Comparison of ENCODE assay signal across 1 cellular context in the genomic region with DNA sequence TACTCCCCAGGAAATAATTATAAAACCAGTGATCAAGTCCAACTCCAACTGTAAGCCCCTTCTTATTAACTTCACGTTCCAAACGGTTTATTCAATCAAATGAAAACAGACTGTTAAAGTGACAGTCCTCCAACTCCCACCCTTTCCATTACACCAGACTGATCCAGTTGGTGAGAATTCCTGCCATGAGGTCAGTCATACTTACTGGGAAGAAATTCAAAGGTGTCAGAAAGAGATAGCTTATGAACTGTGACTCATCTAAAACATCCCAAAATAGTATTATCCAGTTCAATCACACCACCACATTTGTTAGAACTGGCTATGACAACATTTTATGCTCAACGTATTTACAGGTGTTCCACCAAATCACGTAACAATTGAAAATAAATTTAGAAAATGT.
TF ChIP-seq lines count a peak whose summit lies in the region.

No MANE protein-coding gene starts in this region.

TF ChIP-seq in K562, 482 proteins besides CTCF, POLR2A, EP300 and RAD21 (continued from another document and continues in another):
- TF ChIP-seq, protein P1, sequence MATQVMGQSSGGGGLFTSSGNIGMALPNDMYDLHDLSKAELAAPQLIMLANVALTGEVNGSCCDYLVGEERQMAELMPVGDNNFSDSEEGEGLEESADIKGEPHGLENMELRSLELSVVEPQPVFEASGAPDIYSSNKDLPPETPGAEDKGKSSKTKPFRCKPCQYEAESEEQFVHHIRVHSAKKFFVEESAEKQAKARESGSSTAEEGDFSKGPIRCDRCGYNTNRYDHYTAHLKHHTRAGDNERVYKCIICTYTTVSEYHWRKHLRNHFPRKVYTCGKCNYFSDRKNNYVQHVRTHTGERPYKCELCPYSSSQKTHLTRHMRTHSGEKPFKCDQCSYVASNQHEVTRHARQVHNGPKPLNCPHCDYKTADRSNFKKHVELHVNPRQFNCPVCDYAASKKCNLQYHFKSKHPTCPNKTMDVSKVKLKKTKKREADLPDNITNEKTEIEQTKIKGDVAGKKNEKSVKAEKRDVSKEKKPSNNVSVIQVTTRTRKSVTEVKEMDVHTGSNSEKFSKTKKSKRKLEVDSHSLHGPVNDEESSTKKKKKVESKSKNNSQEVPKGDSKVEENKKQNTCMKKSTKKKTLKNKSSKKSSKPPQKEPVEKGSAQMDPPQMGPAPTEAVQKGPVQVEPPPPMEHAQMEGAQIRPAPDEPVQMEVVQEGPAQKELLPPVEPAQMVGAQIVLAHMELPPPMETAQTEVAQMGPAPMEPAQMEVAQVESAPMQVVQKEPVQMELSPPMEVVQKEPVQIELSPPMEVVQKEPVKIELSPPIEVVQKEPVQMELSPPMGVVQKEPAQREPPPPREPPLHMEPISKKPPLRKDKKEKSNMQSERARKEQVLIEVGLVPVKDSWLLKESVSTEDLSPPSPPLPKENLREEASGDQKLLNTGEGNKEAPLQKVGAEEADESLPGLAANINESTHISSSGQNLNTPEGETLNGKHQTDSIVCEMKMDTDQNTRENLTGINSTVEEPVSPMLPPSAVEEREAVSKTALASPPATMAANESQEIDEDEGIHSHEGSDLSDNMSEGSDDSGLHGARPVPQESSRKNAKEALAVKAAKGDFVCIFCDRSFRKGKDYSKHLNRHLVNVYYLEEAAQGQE (CRISPR knock-in tag; IDR thresholded peaks at IDR 0.05; ENCODE audit: low read depth) = no peak
- TF ChIP-seq ZC3H8 (IDR thresholded peaks at IDR 0.05) (no peak), CC2D1A (IDR thresholded peaks at IDR 0.05) (no peak), RBM22 (IDR thresholded peaks at IDR 0.05; ENCODE audit: low read depth, low read length, poor library complexity, severe bottlenecking) (no peak), MCM3 (IDR thresholded peaks at IDR 0.05) (no peak), NFIC (IDR thresholded peaks at IDR 0.05) (peak; percentile 57; the same call in 1 of the 2 replicates), POLR2AphosphoS5 (IDR thresholded peaks at IDR 0.05; ENCODE audit: control insufficient read depth, insufficient read depth, low read depth, low read length) (peak; percentile 73), SNRNP70 (optimal IDR thresholded peaks at IDR 0.05; ENCODE audit: low read depth, low read length) (no peak), CHD1 (IDR thresholded peaks at IDR 0.05; ENCODE audit: low read length) (no peak), ZNF134 (CRISPR knock-in tag; conservative IDR thresholded peaks at IDR 0.05) (no peak), NCOA1 (IDR thresholded peaks at IDR 0.05; ENCODE audit: low read depth) (peak; percentile 69), NELFE (IDR thresholded peaks at IDR 0.05; ENCODE audit: insufficient read depth, insufficient read length) (no peak), ZNF12 (CRISPR knock-in tag; IDR thresholded peaks at IDR 0.05) (no peak), CCAR2 (IDR thresholded peaks at IDR 0.05; ENCODE audit: low read depth, low read length) (no peak), POLR3A (IDR thresholded peaks at IDR 0.05; ENCODE audit: borderline replicate concordance, extremely low read depth, insufficient read depth, insufficient read length) (no peak), MECOM (CRISPR knock-in tag; IDR thresholded peaks at IDR 0.05) (peak; percentile 14; the same call in 1 of the 2 replicates), ZNF551 (CRISPR knock-in tag; IDR thresholded peaks at IDR 0.05) (no peak), ZNF311 (CRISPR knock-in tag; IDR thresholded peaks at IDR 0.05) (no peak), HDAC1 (IDR thresholded peaks at IDR 0.05) (peak in 1 of 2 experiments; percentile 64; a peak in 2 of 4 replicates), TFAM (CRISPR knock-in tag; conservative IDR thresholded peaks at IDR 0.05) (no peak), PTTG1 (tag; IDR thresholded peaks at IDR 0.05; ENCODE audit: low read depth) (no peak), POLR2G (IDR thresholded peaks at IDR 0.05; ENCODE audit: low read depth, low read length) (no peak), RBM15 (IDR thresholded peaks at IDR 0.05; ENCODE audit: insufficient read depth, low read length) (no peak), ZNF121 (CRISPR knock-in tag; conservative IDR thresholded peaks at IDR 0.05) (no peak), HCFC1 (IDR thresholded peaks at IDR 0.05; ENCODE audit: low read depth, low read length) (no peak), SNIP1 (IDR thresholded peaks at IDR 0.05; ENCODE audit: low read depth) (no peak), ZBED1 (IDR thresholded peaks at IDR 0.05) (no peak), U2AF1 (optimal IDR thresholded peaks at IDR 0.05; ENCODE audit: low read depth, low read length) (no peak), SMAD3 (CRISPR knock-in tag; conservative IDR thresholded peaks at IDR 0.05) (no peak), MYNN (IDR thresholded peaks at IDR 0.05) (no peak), MYNN (CRISPR knock-in tag; IDR thresholded peaks at IDR 0.05) (no peak), SMC3 (conservative IDR thresholded peaks at IDR 0.05; ENCODE audit: insufficient read depth, low read depth, low read length) (no peak), BRF1 (IDR thresholded peaks at IDR 0.05; ENCODE audit: borderline replicate concordance, extremely low read depth, insufficient read length) (no peak), CBX5 (IDR thresholded peaks at IDR 0.05; ENCODE audit: borderline replicate concordance, low read depth) (no peak), SREBF2 (CRISPR knock-in tag; IDR thresholded peaks at IDR 0.05) (no peak), XRCC5 (IDR thresholded peaks at IDR 0.05; ENCODE audit: low read depth, low read length) (no peak), POLR2H (tag; IDR thresholded peaks at IDR 0.05; ENCODE audit: low read depth) (no peak)
- TF ChIP-seq, protein P2, sequence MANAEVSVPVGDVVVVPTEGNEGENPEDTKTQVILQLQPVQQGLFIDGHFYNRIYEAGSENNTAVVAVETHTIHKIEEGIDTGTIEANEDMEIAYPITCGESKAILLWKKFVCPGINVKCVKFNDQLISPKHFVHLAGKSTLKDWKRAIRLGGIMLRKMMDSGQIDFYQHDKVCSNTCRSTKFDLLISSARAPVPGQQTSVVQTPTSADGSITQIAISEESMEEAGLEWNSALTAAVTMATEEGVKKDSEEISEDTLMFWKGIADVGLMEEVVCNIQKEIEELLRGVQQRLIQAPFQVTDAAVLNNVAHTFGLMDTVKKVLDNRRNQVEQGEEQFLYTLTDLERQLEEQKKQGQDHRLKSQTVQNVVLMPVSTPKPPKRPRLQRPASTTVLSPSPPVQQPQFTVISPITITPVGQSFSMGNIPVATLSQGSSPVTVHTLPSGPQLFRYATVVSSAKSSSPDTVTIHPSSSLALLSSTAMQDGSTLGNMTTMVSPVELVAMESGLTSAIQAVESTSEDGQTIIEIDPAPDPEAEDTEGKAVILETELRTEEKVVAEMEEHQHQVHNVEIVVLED (CRISPR knock-in tag; IDR thresholded peaks at IDR 0.05) = no peak
- TF ChIP-seq, protein P3, sequence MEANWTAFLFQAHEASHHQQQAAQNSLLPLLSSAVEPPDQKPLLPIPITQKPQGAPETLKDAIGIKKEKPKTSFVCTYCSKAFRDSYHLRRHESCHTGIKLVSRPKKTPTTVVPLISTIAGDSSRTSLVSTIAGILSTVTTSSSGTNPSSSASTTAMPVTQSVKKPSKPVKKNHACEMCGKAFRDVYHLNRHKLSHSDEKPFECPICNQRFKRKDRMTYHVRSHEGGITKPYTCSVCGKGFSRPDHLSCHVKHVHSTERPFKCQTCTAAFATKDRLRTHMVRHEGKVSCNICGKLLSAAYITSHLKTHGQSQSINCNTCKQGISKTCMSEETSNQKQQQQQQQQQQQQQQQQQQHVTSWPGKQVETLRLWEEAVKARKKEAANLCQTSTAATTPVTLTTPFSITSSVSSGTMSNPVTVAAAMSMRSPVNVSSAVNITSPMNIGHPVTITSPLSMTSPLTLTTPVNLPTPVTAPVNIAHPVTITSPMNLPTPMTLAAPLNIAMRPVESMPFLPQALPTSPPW (CRISPR knock-in tag; IDR thresholded peaks at IDR 0.05) = no peak
- TF ChIP-seq, protein P4, sequence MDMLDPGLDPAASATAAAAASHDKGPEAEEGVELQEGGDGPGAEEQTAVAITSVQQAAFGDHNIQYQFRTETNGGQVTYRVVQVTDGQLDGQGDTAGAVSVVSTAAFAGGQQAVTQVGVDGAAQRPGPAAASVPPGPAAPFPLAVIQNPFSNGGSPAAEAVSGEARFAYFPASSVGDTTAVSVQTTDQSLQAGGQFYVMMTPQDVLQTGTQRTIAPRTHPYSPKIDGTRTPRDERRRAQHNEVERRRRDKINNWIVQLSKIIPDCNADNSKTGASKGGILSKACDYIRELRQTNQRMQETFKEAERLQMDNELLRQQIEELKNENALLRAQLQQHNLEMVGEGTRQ (CRISPR knock-in tag; IDR thresholded peaks at IDR 0.05) = no peak
- TF ChIP-seq, protein P5, sequence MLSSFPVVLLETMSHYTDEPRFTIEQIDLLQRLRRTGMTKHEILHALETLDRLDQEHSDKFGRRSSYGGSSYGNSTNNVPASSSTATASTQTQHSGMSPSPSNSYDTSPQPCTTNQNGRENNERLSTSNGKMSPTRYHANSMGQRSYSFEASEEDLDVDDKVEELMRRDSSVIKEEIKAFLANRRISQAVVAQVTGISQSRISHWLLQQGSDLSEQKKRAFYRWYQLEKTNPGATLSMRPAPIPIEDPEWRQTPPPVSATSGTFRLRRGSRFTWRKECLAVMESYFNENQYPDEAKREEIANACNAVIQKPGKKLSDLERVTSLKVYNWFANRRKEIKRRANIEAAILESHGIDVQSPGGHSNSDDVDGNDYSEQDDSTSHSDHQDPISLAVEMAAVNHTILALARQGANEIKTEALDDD (IDR thresholded peaks at IDR 0.05) = no peak
- TF ChIP-seq, protein P6, sequence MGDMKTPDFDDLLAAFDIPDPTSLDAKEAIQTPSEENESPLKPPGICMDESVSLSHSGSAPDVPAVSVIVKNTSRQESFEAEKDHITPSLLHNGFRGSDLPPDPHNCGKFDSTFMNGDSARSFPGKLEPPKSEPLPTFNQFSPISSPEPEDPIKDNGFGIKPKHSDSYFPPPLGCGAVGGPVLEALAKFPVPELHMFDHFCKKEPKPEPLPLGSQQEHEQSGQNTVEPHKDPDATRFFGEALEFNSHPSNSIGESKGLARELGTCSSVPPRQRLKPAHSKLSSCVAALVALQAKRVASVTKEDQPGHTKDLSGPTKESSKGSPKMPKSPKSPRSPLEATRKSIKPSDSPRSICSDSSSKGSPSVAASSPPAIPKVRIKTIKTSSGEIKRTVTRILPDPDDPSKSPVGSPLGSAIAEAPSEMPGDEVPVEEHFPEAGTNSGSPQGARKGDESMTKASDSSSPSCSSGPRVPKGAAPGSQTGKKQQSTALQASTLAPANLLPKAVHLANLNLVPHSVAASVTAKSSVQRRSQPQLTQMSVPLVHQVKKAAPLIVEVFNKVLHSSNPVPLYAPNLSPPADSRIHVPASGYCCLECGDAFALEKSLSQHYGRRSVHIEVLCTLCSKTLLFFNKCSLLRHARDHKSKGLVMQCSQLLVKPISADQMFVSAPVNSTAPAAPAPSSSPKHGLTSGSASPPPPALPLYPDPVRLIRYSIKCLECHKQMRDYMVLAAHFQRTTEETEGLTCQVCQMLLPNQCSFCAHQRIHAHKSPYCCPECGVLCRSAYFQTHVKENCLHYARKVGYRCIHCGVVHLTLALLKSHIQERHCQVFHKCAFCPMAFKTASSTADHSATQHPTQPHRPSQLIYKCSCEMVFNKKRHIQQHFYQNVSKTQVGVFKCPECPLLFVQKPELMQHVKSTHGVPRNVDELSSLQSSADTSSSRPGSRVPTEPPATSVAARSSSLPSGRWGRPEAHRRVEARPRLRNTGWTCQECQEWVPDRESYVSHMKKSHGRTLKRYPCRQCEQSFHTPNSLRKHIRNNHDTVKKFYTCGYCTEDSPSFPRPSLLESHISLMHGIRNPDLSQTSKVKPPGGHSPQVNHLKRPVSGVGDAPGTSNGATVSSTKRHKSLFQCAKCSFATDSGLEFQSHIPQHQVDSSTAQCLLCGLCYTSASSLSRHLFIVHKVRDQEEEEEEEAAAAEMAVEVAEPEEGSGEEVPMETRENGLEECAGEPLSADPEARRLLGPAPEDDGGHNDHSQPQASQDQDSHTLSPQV (IDR thresholded peaks at IDR 0.05) = peak; percentile 74; the same call in 1 of the 2 replicates
- TF ChIP-seq, protein P7, sequence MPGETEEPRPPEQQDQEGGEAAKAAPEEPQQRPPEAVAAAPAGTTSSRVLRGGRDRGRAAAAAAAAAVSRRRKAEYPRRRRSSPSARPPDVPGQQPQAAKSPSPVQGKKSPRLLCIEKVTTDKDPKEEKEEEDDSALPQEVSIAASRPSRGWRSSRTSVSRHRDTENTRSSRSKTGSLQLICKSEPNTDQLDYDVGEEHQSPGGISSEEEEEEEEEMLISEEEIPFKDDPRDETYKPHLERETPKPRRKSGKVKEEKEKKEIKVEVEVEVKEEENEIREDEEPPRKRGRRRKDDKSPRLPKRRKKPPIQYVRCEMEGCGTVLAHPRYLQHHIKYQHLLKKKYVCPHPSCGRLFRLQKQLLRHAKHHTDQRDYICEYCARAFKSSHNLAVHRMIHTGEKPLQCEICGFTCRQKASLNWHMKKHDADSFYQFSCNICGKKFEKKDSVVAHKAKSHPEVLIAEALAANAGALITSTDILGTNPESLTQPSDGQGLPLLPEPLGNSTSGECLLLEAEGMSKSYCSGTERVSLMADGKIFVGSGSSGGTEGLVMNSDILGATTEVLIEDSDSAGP (CRISPR knock-in tag; IDR thresholded peaks at IDR 0.05) = peak; percentile 42; the same call in 1 of the 2 replicates
- TF ChIP-seq, protein P8, sequence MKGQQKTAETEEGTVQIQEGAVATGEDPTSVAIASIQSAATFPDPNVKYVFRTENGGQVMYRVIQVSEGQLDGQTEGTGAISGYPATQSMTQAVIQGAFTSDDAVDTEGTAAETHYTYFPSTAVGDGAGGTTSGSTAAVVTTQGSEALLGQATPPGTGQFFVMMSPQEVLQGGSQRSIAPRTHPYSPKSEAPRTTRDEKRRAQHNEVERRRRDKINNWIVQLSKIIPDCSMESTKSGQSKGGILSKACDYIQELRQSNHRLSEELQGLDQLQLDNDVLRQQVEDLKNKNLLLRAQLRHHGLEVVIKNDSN (CRISPR knock-in tag; IDR thresholded peaks at IDR 0.05) = no peak
